8 cellular contexts compared by ENCODE assay signal in genomic region chr2:216081012-216081411, GRCh38. TPM values are rescaled to one million over a fixed set of nuclear protein-coding genes. Genes with fewer than 3 reads are reported as not detected.
DNase-seq lines count a peak whose midpoint lies in the region; ATAC-seq and TF ChIP-seq lines count a peak whose summit lies in the region.

No MANE protein-coding gene starts in this region.

- no peak overlapping the region for H2BK15ac ChIP-seq in IMR-90 (ENCODE audit: low read depth, low read length)

- H3K27ac Mint-ChIP-seq in natural killer cell, result peak overlapping the region; percentile 85 to 87

- no peaks in the 10 kb centered on the region for H3K27me3 Mint-ChIP-seq in natural killer cell (ENCODE audit: low read depth in 2 of 2)

- CTCF ChIA-PET in IMR-90 (lab: Yijun Ruan, JAX), result interaction anchor here (0.6 kb wide), 1 partner anchor 62 kb away, joined by 3 read pairs; no protein-coding TSS in a partner anchor

- H3K14ac ChIP-seq in IMR-90 (replicated peaks; ENCODE audit: low read depth, low read length), result peak overlapping the region; percentile 89

- dilution Hi-C loops in IMR-90 (cut with HindIII; ENCODE audit: low sequenced_read_pairs, unreplicated experiment), result no loop called here

- peak overlapping the region; percentile 73 for H3K27ac ChIP-seq in C4-2B
- H3K27ac ChIP-seq in IMR-90 (ENCODE audit: insufficient read depth, low read length), result no peak overlapping the region

- H3K79me1 ChIP-seq in IMR-90 (ENCODE audit: low read depth in 1 of 2, low read length in 2 of 2), result peaks cover 3 to 16% of the 10 kb centered on the region in 2 experiments; a peak in 3 of 4 replicates

- H3K23ac ChIP-seq in IMR-90 (ENCODE audit: low read depth, low read length), result peak overlapping the region; percentile 81

- H3K4me3 ChIP-seq in IMR-90 (ENCODE audit: insufficient read depth, low read depth, low read length), result peak overlapping the region; percentile 95

- H2BK5ac ChIP-seq in IMR-90 (ENCODE audit: low read depth, low read length, poor library complexity, severe bottlenecking), result no peak overlapping the region

- H2AK9ac ChIP-seq in IMR-90 (replicated peaks; ENCODE audit: low read depth, low read length, poor library complexity), result no peak overlapping the region

- H2AFZ ChIP-seq in IMR-90 (replicated peaks; ENCODE audit: low read length, poor library complexity), result peak overlapping the region; percentile 100

- H2BK120ac ChIP-seq in IMR-90 (ENCODE audit: low read depth, low read length), result no peak overlapping the region

- BruUV-seq in IMR-90 (replicated peaks; lab: Mats Ljungman, UMichigan), result no TSS peak

- POLR2A ChIA-PET in IMR-90 (lab: Charles Lee; ENCODE audit: unreplicated experiment), result no interaction called here

- peak overlapping the region; percentile 88 to 89; a peak in 3 of 4 replicates for H4K8ac ChIP-seq in IMR-90 (ENCODE audit: low read depth in 2 of 2, low read length in 2 of 2)

- H3K9me1 ChIP-seq in IMR-90 (ENCODE audit: insufficient read depth, low read length), result peaks cover 11% of the 10 kb centered on the region

- no peaks in the 10 kb centered on the region for H3K9me3 ChIP-seq in IMR-90 (ENCODE audit: control insufficient read depth, insufficient read depth, low read length)

- intact Hi-C loops in IMR-90 (cut with micrococcal nuclease) (no loop called here), natural killer cell (cut with micrococcal nuclease) (no loop called here)

- no peak for TF ChIP-seq POLR2A in IMR-90 (IDR thresholded peaks at IDR 0.05; ENCODE audit: low read depth, low read length)

- DNase-seq in IMR-90, result no peak
- peak; percentile 11 for DNase-seq in cerebellum (ENCODE audit: low spot score)
- DNase-seq in natural killer cell, result no peak
- DNase-seq in central memory CD4-positive, alpha-beta T cell, result no peak
- no peak for DNase-seq in NCI-H1417 (lab: John Stamatoyannopoulos, UW)
- DNase-seq in AML-193 (lab: John Stamatoyannopoulos, UW), result no peak
- DNase-seq in dedifferentiated amniotic fluid mesenchymal stem cell (ENCODE audit: extremely low spot score), result no peak

- H3K18ac ChIP-seq in IMR-90 (ENCODE audit: low read depth, low read length), result no peak overlapping the region

- peak overlapping the region; percentile 87 for H3K4ac ChIP-seq in IMR-90 (ENCODE audit: low read depth, low read length)

- in situ Hi-C loops in IMR-90 (cut with MboI; ENCODE audit: low sequenced_read_pairs), result no loop called here

- H4K5ac ChIP-seq in IMR-90 (ENCODE audit: low read depth, low read length), result peak overlapping the region; percentile 72

- H4K91ac ChIP-seq in IMR-90 (ENCODE audit: insufficient read depth, low read depth, low read length), result no peak overlapping the region

- H2BK20ac ChIP-seq in IMR-90 (ENCODE audit: low read depth, low read length), result no peak overlapping the region

- no peak for TF ChIP-seq RAD21 in IMR-90 (IDR thresholded peaks at IDR 0.05; ENCODE audit: low read length)

- H3K4me1 Mint-ChIP-seq in natural killer cell, result peaks cover 44% of the 10 kb centered on the region in 2 donors

- peak overlapping the region; percentile 94 for H3K4me2 ChIP-seq in IMR-90 (ENCODE audit: low read depth, low read length)

- WGBS in IMR-90 (ENCODE audit: extremely low coverage in 2 of 2, insufficient read length in 1 of 2), 2 experiments, result no CpG with 5 or more reads among the region's 1 CpG

- H4K20me1 ChIP-seq in IMR-90 (ENCODE audit: insufficient read depth, low read length), result no peaks in the 10 kb centered on the region

- H3K9ac ChIP-seq in IMR-90 (ENCODE audit: low read depth, low read length), result peak overlapping the region; percentile 84

- H3K36me3 ChIP-seq in IMR-90 (ENCODE audit: control insufficient read depth, insufficient read depth, low read length), result no peaks in the 10 kb centered on the region

- H3K4me3 Mint-ChIP-seq in natural killer cell, result peak overlapping the region; percentile 99

- H3K9me3 Mint-ChIP-seq in natural killer cell, result no peaks in the 10 kb centered on the region

- ATAC-seq in IMR-90 (ENCODE audit: low read depth) (no peak), natural killer cell (no peak)

- H3K56ac ChIP-seq in IMR-90 (ENCODE audit: extremely low read depth, insufficient read depth, low read length), result peak overlapping the region; percentile 37; the same call in 1 of the 2 replicates

- no peaks in the 10 kb centered on the region for H3K36me3 Mint-ChIP-seq in natural killer cell

- no peaks in the 10 kb centered on the region for H3K27me3 ChIP-seq in IMR-90 (ENCODE audit: control insufficient read depth, insufficient read depth, low read length)

- H3K4me1 ChIP-seq in IMR-90 (ENCODE audit: control insufficient read depth, insufficient read depth, low read length), result 0 out of 2 replicates have a peak, but pooled peaks cover 2% of the 10 kb centered on the region

- H2AK5ac ChIP-seq in IMR-90 (ENCODE audit: low read depth, low read length), result no peak overlapping the region

- TF ChIP-seq CTCF in C4-2B (conservative IDR thresholded peaks at IDR 0.05), result no peak
- no peak for TF ChIP-seq CTCF in IMR-90 (conservative IDR thresholded peaks at IDR 0.05; ENCODE audit: low read depth, low read length)
- TF ChIP-seq CTCF in natural killer cell (IDR thresholded peaks at IDR 0.05), result no peak

TF ChIP-seq in IMR-90, 13 proteins besides CTCF, POLR2A, EP300 and RAD21:
- TF ChIP-seq RCOR1 (IDR thresholded peaks at IDR 0.05; ENCODE audit: insufficient replicate concordance, low read length) (no peak), USF2 (IDR thresholded peaks at IDR 0.05; ENCODE audit: low read depth, low read length) (no peak), CEBPB (IDR thresholded peaks at IDR 0.05; ENCODE audit: low read depth, low read length) (no peak), ELK1 (IDR thresholded peaks at IDR 0.05; ENCODE audit: borderline replicate concordance, low read depth, low read length) (no peak), MAFK (IDR thresholded peaks at IDR 0.05; ENCODE audit: low read depth, low read length) (no peak), MAZ (IDR thresholded peaks at IDR 0.05; ENCODE audit: borderline replicate concordance, low read depth, low read length) (no peak), NFE2L2 (IDR thresholded peaks at IDR 0.05; ENCODE audit: low read depth, low read length) (no peak), BHLHE40 (IDR thresholded peaks at IDR 0.05; ENCODE audit: low read depth, low read length) (no peak), SMC3 (IDR thresholded peaks at IDR 0.05; ENCODE audit: low read depth, low read length) (no peak), CHD1 (IDR thresholded peaks at IDR 0.05; ENCODE audit: low read depth, low read length) (no peak), MXI1 (IDR thresholded peaks at IDR 0.05; ENCODE audit: borderline replicate concordance, low read depth, low read length) (no peak), FOS (IDR thresholded peaks at IDR 0.05; ENCODE audit: low read depth, low read length) (no peak), RFX5 (IDR thresholded peaks at IDR 0.05; ENCODE audit: low read depth, low read length) (no peak)
TF ChIP-seq in IMR-90: peak in this region for 0.

RNA-seq across cellular contexts. Expression of gene PECR, which starts 0.6 kb away (rescaled TPM):
- total RNA-seq in IMR-90 (2012; rRNA removed) (13.3 and 17.7 TPM in 2 replicates), cerebellum (50.7 TPM), natural killer cell (10 to 100 TPM; 15.4 to 25.7 (median 17.5) TPM)
- polyA plus RNA-seq in IMR-90 (2012; rRNA removed), result 11.4 and 12.8 TPM in 2 replicates
- 2.6 and 5.5 TPM in 2 replicates for polyA plus RNA-seq in IMR-90 (2012; cell fraction: cytosol; rRNA removed)
- 2.3 and 5.3 TPM in 2 replicates for polyA plus RNA-seq in IMR-90 (2012; cell fraction: nucleus; rRNA removed; ENCODE audit: low replicate concordance)

RNA-seq across cellular contexts. Expression of gene TMEM169, which starts 0.7 kb away (rescaled TPM):
- 0.54 and 0.83 TPM in 2 replicates for total RNA-seq in IMR-90 (2012; rRNA removed)
- polyA plus RNA-seq in IMR-90 (2012; rRNA removed), result 0.15 and 0.17 TPM in 2 replicates
- polyA plus RNA-seq in IMR-90 (2012; cell fraction: cytosol; rRNA removed), result 0.05 and 0.13 TPM in 2 replicates
- polyA plus RNA-seq in IMR-90 (2012; cell fraction: nucleus; rRNA removed; ENCODE audit: low replicate concordance), result 0.18 and 0.20 TPM in 2 replicates
- total RNA-seq in cerebellum, result 18.6 TPM
- 1 to 10 TPM in 1 of 3 donors, under 1 TPM in 2; 0.68 to 1.5 (median 0.98) TPM for total RNA-seq in natural killer cell

RNA-seq across cellular contexts. Expression of gene XRCC5, which starts 28.1 kb away (rescaled TPM):
- total RNA-seq in IMR-90 (2012; rRNA removed) (352 and 509 TPM in 2 replicates), cerebellum (265 TPM), natural killer cell (100 to 1,000 TPM; 188 to 220 (median 201) TPM)
- 144 and 156 TPM in 2 replicates for polyA plus RNA-seq in IMR-90 (2012; rRNA removed)
- 103 and 426 TPM in 2 replicates for polyA plus RNA-seq in IMR-90 (2012; cell fraction: cytosol; rRNA removed)
- 65.1 and 146 TPM in 2 replicates for polyA plus RNA-seq in IMR-90 (2012; cell fraction: nucleus; rRNA removed; ENCODE audit: low replicate concordance)
